ENCODE assay signal across 9 cellular contexts in genomic region chr22:38782402-38783094, GRCh38. TPM values are rescaled to one million over a fixed set of nuclear protein-coding genes. Genes with fewer than 3 reads are reported as not detected.
A peak's percentile ranks its signal among the peaks of the same experiment; 100 is the strongest.
DNase-seq lines count a peak whose midpoint lies in the region; ATAC-seq and TF ChIP-seq lines count a peak whose summit lies in the region.
"Had no signal": no experiment of that assay in that cellular context is flagged by ENCODE, and none has a peak within 500 bp of the region (broad histone marks: within the 10 kb centered on the region; RNA-seq: fewer than 3 reads in every experiment).

No MANE protein-coding gene starts in this region.

- H3K36me3 ChIP-seq in neural progenitor cell = no peaks in the 10 kb centered on the region

- ATAC-seq in HG02884 (IDR thresholded peaks at IDR 0.05; ENCODE audit: unreplicated experiment) = no peak
- ATAC-seq in GM18858 (IDR thresholded peaks at IDR 0.05; ENCODE audit: unreplicated experiment) = no peak
- no peak for ATAC-seq in GM21447 (IDR thresholded peaks at IDR 0.05; ENCODE audit: unreplicated experiment)

- no peak overlapping the region for H3K4me3 ChIP-seq in neural progenitor cell

- H3K4me2 ChIP-seq in neural progenitor cell = no peak overlapping the region

- peak overlapping the region; percentile 32 for H3K9ac ChIP-seq in neural progenitor cell

- DNase-seq in GM13976 (ENCODE audit: low spot score) (peak; percentile 33), NOMO-1 (lab: John Stamatoyannopoulos, UW; ENCODE audit: unreplicated experiment in 2 of 2) (peak; percentile 16 to 42), chondrocyte (ENCODE audit: low spot score) (no peak), neural progenitor cell (ENCODE audit: low spot score) (peak; percentile 36), DMS79 (lab: John Stamatoyannopoulos, UW) (no peak)
- DNase-seq: activated CD4-positive, alpha-beta T cell treated with anti-CD3 and anti-CD28 coated beads, Interleukin-2, amount 10 ng/mL, durations not matched to agents 7 days and 5 days had no signal

- peaks cover 7% of the 10 kb centered on the region for H3K4me1 ChIP-seq in neural progenitor cell

- H4K20me1 ChIP-seq in neural progenitor cell (ENCODE audit: low read depth) = peaks cover 3% of the 10 kb centered on the region

- TF ChIP-seq CTCF in GM13976 (IDR thresholded peaks at IDR 0.05; ENCODE audit: borderline replicate concordance, control extremely low read depth, extremely low read depth, insufficient read depth, missing control alignments) (no peak), chondrocyte (IDR thresholded peaks at IDR 0.05) (no peak), neural progenitor cell (IDR thresholded peaks at IDR 0.05) (no peak)

- H3K27me3 ChIP-seq in neural progenitor cell = no peaks in the 10 kb centered on the region

- no peak overlapping the region for H3K4me3 Mint-ChIP-seq in chondrocyte (ENCODE audit: unreplicated experiment)
- H3K4me3 Mint-ChIP-seq in neural progenitor cell = no peak overlapping the region
- H3K4me3 Mint-ChIP-seq: activated CD4-positive, alpha-beta T cell treated with anti-CD3 and anti-CD28 coated beads, Interleukin-2, amount 10 ng/mL, durations not matched to agents 7 days and 5 days had no signal

- H3K36me3 Mint-ChIP-seq in chondrocyte (ENCODE audit: low read depth) (peaks cover 6% of the 10 kb centered on the region), neural progenitor cell (peaks cover 5% of the 10 kb centered on the region)

- in situ Hi-C loops in GM13976 (cut with MboI; ENCODE audit: low sequenced_read_pairs, unreplicated experiment) = no loop called here

- H3K4me1 Mint-ChIP-seq in chondrocyte (ENCODE audit: low read depth) (peaks cover 39% of the 10 kb centered on the region), neural progenitor cell (peaks cover 10% of the 10 kb centered on the region)

- no peaks in the 10 kb centered on the region for H3K79me2 ChIP-seq in neural progenitor cell (ENCODE audit: low read depth)

- H3F3A ChIP-seq in neural progenitor cell (ENCODE audit: low read depth) = no peaks in the 10 kb centered on the region

- no peaks in the 10 kb centered on the region for H3K27me3 Mint-ChIP-seq in chondrocyte (ENCODE audit: low read depth)
- no peaks in the 10 kb centered on the region for H3K27me3 Mint-ChIP-seq in neural progenitor cell (ENCODE audit: insufficient read depth, low read depth)
- H3K27me3 Mint-ChIP-seq: activated CD4-positive, alpha-beta T cell treated with anti-CD3 and anti-CD28 coated beads, Interleukin-2, amount 10 ng/mL, durations not matched to agents 7 days and 5 days had no signal

- H3K27ac Mint-ChIP-seq in chondrocyte (ENCODE audit: unreplicated experiment) (peak overlapping the region; percentile 72), neural progenitor cell (no peak overlapping the region)
- H3K27ac Mint-ChIP-seq: activated CD4-positive, alpha-beta T cell treated with anti-CD3 and anti-CD28 coated beads, Interleukin-2, amount 10 ng/mL, durations not matched to agents 7 days and 5 days had no signal

- H3K27ac ChIP-seq in neural progenitor cell = no peak overlapping the region

- no peaks in the 10 kb centered on the region for H3K9me3 ChIP-seq in neural progenitor cell (ENCODE audit: low read depth)

- H2AFZ ChIP-seq in neural progenitor cell (replicated peaks) = no peak overlapping the region

- H3K9me3 Mint-ChIP-seq in chondrocyte (ENCODE audit: low read depth) (no peaks in the 10 kb centered on the region), neural progenitor cell (no peaks in the 10 kb centered on the region)
- H3K9me3 Mint-ChIP-seq: activated CD4-positive, alpha-beta T cell treated with anti-CD3 and anti-CD28 coated beads, Interleukin-2, amount 10 ng/mL, durations not matched to agents 7 days and 5 days had no signal

RNA-seq across cellular contexts. Expression of gene DNAL4, which starts 11.4 kb away (rescaled TPM):
- total RNA-seq in chondrocyte (10.8 to 14.3 TPM (median 11.8 TPM) in 3 replicates), neural progenitor cell (ENCODE audit: low replicate concordance) (10.7 and 24.3 TPM in 2 replicates)

RNA-seq across cellular contexts. Expression of gene SUN2, which starts 26.8 kb away (rescaled TPM):
- total RNA-seq in chondrocyte (89.6 to 124 TPM (median 124 TPM) in 3 replicates), neural progenitor cell (ENCODE audit: low replicate concordance) (16.2 and 33.5 TPM in 2 replicates)

Comparison
In these comparisons a context has a peak if more than half of its experiments do, and no peak if none do; other contexts are left out.
1. DNase-seq: peak in GM13976 (single experiment), NOMO-1 (2 of 2) and neural progenitor cell (single experiment); none in chondrocyte (single experiment) and DMS79 (single experiment).